In genomic region chr18:13539843-13540535, GRCh38 we compare ENCODE assay signal across 13 cellular contexts.
A peak's percentile ranks its signal among the peaks of the same experiment; 100 is the strongest.
DNase-seq lines count a peak whose midpoint lies in the region; ATAC-seq and TF ChIP-seq lines count a peak whose summit lies in the region.
"Had no signal": no experiment of that assay in that cellular context is flagged by ENCODE, and none has a peak within 500 bp of the region (broad histone marks: within the 10 kb centered on the region; RNA-seq: fewer than 3 reads in every experiment).

No MANE protein-coding gene starts in this region.

- H3K27me3 Mint-ChIP-seq in immature natural killer cell (ENCODE audit: low read depth in 3 of 3), result peaks cover 0 to 3% (median 2%) of the 10 kb centered on the region in 3 donors
- H3K27me3 Mint-ChIP-seq: dendritic cell treated with granulocyte-macrophage colony-stimulating factor and Interleukin-4, amounts not matched to agents 40 ng/mL and 50 ng/mL, for 4 days had no signal

- TF ChIP-seq CTCF in DND-41 (IDR thresholded peaks at IDR 0.05; ENCODE audit: borderline replicate concordance, extremely low read depth, low read length, poor library complexity, severe bottlenecking), result no peak
- no peak for TF ChIP-seq CTCF in stomach (IDR thresholded peaks at IDR 0.05)

- TF ChIP-seq EP300 in stomach (IDR thresholded peaks at IDR 0.05), result no peak

- intact Hi-C loops in stomach (cut with DNase I; ENCODE audit: low total_unique reads), result no loop called here

- WGBS in stomach, 5 donors, result 21 to 46% (median 23%) methylated on average over 4 of the region's 4 CpGs

- H4K20me1 ChIP-seq in DND-41 (ENCODE audit: insufficient read depth, low read length), result peaks cover 14% of the 10 kb centered on the region; the same call in 1 of the 2 replicates

- no peak overlapping the region for H3K4me2 ChIP-seq in DND-41 (ENCODE audit: insufficient read depth, low read length)

- H3K27me3 ChIP-seq in DND-41 (ENCODE audit: insufficient read depth, low read length, poor library complexity), result no peaks in the 10 kb centered on the region
- no peaks in the 10 kb centered on the region for H3K27me3 ChIP-seq in stomach

- H3K9me3 ChIP-seq in DND-41 (ENCODE audit: insufficient read depth, low read length, severe bottlenecking) (no peaks in the 10 kb centered on the region), stomach (no peaks in the 10 kb centered on the region)

- DNase-seq in DND-41 (no peak), NCI-H748 treated with DMSO at 0.1 percent for 48 hours (lab: John Stamatoyannopoulos, UW) (peak; percentile 20), immature natural killer cell (no peak), stomach (no peak)
- DNase-seq in activated effector memory CD4-positive, alpha-beta T cell treated with anti-CD3 and anti-CD28 coated beads, Interleukin-2, amount 50 U/mL, for 16 hours, result no peak
- DNase-seq: midbrain; NCI-H1694; Right ventricle myocardium superior; stimulated activated CD4-positive, alpha-beta T cell treated with anti-CD3 and anti-CD28 coated beads, Interleukin-4, amount 100 ng/mL, for 1 hour; T-helper 9 cell had no signal

- peaks cover 0 to 6% (median 0%) of the 10 kb centered on the region in 3 donors for H3K36me3 Mint-ChIP-seq in immature natural killer cell

- H3K4me1 Mint-ChIP-seq in immature natural killer cell, result peaks cover 28 to 60% of the 10 kb centered on the region in 2 donors

- H3K4me3 Mint-ChIP-seq in immature natural killer cell, result peak overlapping the region in 1 of 5 donors; percentile 36
- H3K4me3 Mint-ChIP-seq: dendritic cell treated with granulocyte-macrophage colony-stimulating factor and Interleukin-4, amounts not matched to agents 40 ng/mL and 50 ng/mL, for 4 days had no signal

- ATAC-seq in DND-41 (ENCODE audit: insufficient read depth, low read depth) (no peak), HG03520 (IDR thresholded peaks at IDR 0.05; ENCODE audit: unreplicated experiment) (no peak), HG02571 (IDR thresholded peaks at IDR 0.05; ENCODE audit: unreplicated experiment) (no peak)

- peak overlapping the region in 4 of 6 donors; percentile 2 to 78 (median 8) for H3K27ac Mint-ChIP-seq in immature natural killer cell
- H3K27ac Mint-ChIP-seq: dendritic cell treated with granulocyte-macrophage colony-stimulating factor and Interleukin-4, amounts not matched to agents 40 ng/mL and 50 ng/mL, for 4 days had no signal

- H3K36me3 ChIP-seq in DND-41 (ENCODE audit: insufficient read depth, low read length) (peaks cover 44% of the 10 kb centered on the region), stomach (no peaks in the 10 kb centered on the region)

- H3K4me3 ChIP-seq in DND-41 (ENCODE audit: low read depth in 1 of 2, low read length in 2 of 2) (no peak overlapping the region), stomach (no peak overlapping the region)

- no peak overlapping the region for H3K9ac ChIP-seq in DND-41 (ENCODE audit: low read depth, low read length)

- no peak for TF ChIP-seq POLR2A in stomach (IDR thresholded peaks at IDR 0.05)

- peak overlapping the region; percentile 27 for H3K27ac ChIP-seq in DND-41 (ENCODE audit: low read length)
- H3K27ac ChIP-seq in stomach, result peak overlapping the region; percentile 13 to 67 (median 30)

- H3K4me1 ChIP-seq in DND-41 (ENCODE audit: insufficient read depth, low read length) (peaks cover 23% of the 10 kb centered on the region), stomach (peaks cover 25 to 72% (median 57%) of the 10 kb centered on the region in 4 donors)

- H3K79me2 ChIP-seq in DND-41 (ENCODE audit: insufficient read depth, low read length), result peaks cover 97% of the 10 kb centered on the region

- H2AFZ ChIP-seq in DND-41 (ENCODE audit: low read depth, low read length), result no peak overlapping the region

- no peaks in the 10 kb centered on the region for H3K9me3 Mint-ChIP-seq in immature natural killer cell
- H3K9me3 Mint-ChIP-seq: dendritic cell treated with granulocyte-macrophage colony-stimulating factor and Interleukin-4, amounts not matched to agents 40 ng/mL and 50 ng/mL, for 4 days had no signal
